In the genomic region with DNA sequence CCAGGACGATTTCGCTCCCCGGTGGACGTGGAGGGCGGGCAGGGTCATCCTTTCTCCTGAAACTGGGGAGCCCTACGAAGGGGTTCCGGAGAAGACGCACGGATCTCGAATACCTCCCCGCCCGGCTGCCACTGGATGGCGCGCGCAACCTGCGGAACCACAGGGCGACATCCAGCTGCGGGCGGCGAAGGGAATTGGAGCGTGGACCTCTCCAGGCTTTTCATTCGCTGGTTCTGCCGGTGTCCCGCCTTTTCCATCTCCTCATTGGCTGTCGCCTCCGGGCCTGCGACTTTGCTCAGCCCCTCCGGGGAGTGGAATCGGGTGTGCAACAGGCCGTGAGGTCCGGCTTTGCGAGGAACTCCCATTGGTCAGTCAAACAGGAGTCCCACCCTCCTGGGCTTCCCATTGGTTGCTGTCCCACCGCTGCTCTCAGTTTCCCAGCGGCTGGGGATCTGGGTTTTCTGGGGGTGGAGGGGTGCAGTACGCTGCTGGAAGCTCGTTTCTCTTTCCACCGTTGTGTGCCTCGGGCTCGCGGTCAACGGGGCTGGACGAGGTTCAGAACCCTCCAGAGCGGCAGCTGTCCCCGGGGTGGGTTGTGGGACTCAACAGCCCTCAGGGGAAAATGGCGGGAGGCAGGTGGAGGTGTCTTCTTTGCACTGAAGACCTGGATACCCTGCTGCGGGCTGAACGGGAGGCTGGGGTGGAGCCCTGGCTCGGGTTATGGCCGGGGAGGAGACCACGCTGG, we compare ENCODE assay signal across 8 cellular contexts. TPM values are rescaled to one million over a fixed set of nuclear protein-coding genes. Genes with fewer than 3 reads are reported as not detected.
DNase-seq lines count a peak whose midpoint lies in the region; TF ChIP-seq lines count a peak whose summit lies in the region.

No MANE protein-coding gene starts in this region.

- no peaks in the 10 kb centered on the region for H3K36me3 ChIP-seq in neural progenitor cell
- H3K36me3 ChIP-seq in stomach smooth muscle (ENCODE audit: control insufficient read depth in 2 of 2, insufficient read depth in 2 of 2, low read length in 2 of 2): no peaks in the 10 kb centered on the region

- H3K27ac Mint-ChIP-seq in neural progenitor cell: peak overlapping the region; percentile 91

- no peak overlapping the region for H3K9ac ChIP-seq in neural progenitor cell
- H3K9ac ChIP-seq in stomach smooth muscle (ENCODE audit: low read length in 2 of 2): peak overlapping the region; percentile 76 to 84

- H3K27me3 ChIP-seq in neural progenitor cell (no peaks in the 10 kb centered on the region), stomach smooth muscle (ENCODE audit: control insufficient read depth in 1 of 2, insufficient read depth in 2 of 2, low read length in 2 of 2) (no peaks in the 10 kb centered on the region)

- H3K4me3 Mint-ChIP-seq in neural progenitor cell: peak overlapping the region; percentile 90

- DNase-seq in EH (ENCODE audit: low read depth) (peak; percentile 99), H4 (ENCODE audit: low spot score) (peak; percentile 94), LoVo (ENCODE audit: low spot score) (peak; percentile 97), SHP77 (lab: John Stamatoyannopoulos, UW) (peak; percentile 99 to 100), activated gamma-delta T cell treated with Interleukin-2 at 50 U/mL for 16 hours (peak; percentile 89), foreskin melanocyte (peak; percentile 98), neural progenitor cell (ENCODE audit: low spot score) (peak; percentile 98)

- peak; percentile 86 for TF ChIP-seq CTCF in neural progenitor cell (IDR thresholded peaks at IDR 0.05)

- no peak overlapping the region for H3K27ac ChIP-seq in neural progenitor cell
- H3K27ac ChIP-seq in stomach smooth muscle (ENCODE audit: low read length): peak overlapping the region; percentile 64

- H3K4me3 ChIP-seq in neural progenitor cell (peak overlapping the region; percentile 71), stomach smooth muscle (ENCODE audit: low read length in 2 of 2) (peak overlapping the region; percentile 87 to 95)

- H2AFZ ChIP-seq in neural progenitor cell (replicated peaks): peak overlapping the region; percentile 96

- peaks cover 3% of the 10 kb centered on the region for H3K27me3 Mint-ChIP-seq in neural progenitor cell (ENCODE audit: insufficient read depth, low read depth)

- no peaks in the 10 kb centered on the region for H3K79me2 ChIP-seq in neural progenitor cell (ENCODE audit: low read depth)

- H3F3A ChIP-seq in neural progenitor cell (ENCODE audit: low read depth): no peaks in the 10 kb centered on the region

- H3K9me3 ChIP-seq in neural progenitor cell (ENCODE audit: low read depth) (no peaks in the 10 kb centered on the region), stomach smooth muscle (ENCODE audit: control insufficient read depth in 2 of 2, low read length in 2 of 2) (peaks cover 0 to 6% of the 10 kb centered on the region in 2 donors)

- no peaks in the 10 kb centered on the region for H3K36me3 Mint-ChIP-seq in neural progenitor cell

- H3K9me3 Mint-ChIP-seq in neural progenitor cell: peaks cover 11% of the 10 kb centered on the region

- no peaks in the 10 kb centered on the region for H4K20me1 ChIP-seq in neural progenitor cell (ENCODE audit: low read depth)

- H3K4me1 ChIP-seq in neural progenitor cell (peaks cover 3% of the 10 kb centered on the region), stomach smooth muscle (ENCODE audit: control insufficient read depth, insufficient read depth, low read length) (peaks cover 8% of the 10 kb centered on the region)

- H3K4me2 ChIP-seq in neural progenitor cell: peak overlapping the region; percentile 85

- H3K4me1 Mint-ChIP-seq in neural progenitor cell: no peaks in the 10 kb centered on the region

RNA-seq across cellular contexts. Expression of gene OR1D5, which starts 14.5 kb away (rescaled TPM):
- total RNA-seq in H4 (2014; rRNA removed; shearing (Covaris generic)): not detected in 2 replicates
- total RNA-seq in neural progenitor cell (ENCODE audit: low replicate concordance): not detected in 2 replicates

RNA-seq across cellular contexts. Expression of gene OR1D2, which starts 55.3 kb away (rescaled TPM):
- total RNA-seq in H4 (2014; rRNA removed; shearing (Covaris generic)): not detected in 2 replicates
- not detected in 2 replicates for total RNA-seq in neural progenitor cell (ENCODE audit: low replicate concordance)
